10 cellular contexts compared by ENCODE assay signal in the genomic region with DNA sequence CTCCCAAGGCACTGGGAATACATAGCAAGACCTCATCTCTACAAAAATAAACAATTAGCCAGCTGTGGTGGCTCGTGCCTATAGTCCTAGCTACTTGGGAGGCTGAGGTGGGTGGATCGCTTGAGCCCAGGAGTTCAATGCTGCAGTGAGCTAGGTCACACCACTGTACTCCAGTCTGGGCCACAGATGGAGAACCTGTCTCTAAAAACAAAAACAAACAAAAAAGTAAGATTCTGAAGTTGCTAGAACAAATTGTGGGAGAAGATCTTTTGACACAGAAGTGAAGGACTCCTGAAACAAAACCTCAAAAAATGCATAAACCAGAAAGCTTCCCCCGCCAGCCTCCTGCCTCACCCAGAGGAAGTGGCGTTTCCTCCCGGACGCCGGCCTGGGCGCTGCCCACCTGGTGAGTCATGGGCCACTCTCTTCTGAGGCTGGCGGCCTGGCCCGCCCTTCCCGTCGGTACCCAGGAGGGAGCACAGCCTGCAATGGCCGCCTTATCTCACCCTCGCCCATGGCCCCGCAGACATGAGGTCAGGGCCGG. TPM values are rescaled to one million over a fixed set of nuclear protein-coding genes. Genes with fewer than 3 reads are reported as not detected.
DNase-seq lines count a peak whose midpoint lies in the region; ATAC-seq and TF ChIP-seq lines count a peak whose summit lies in the region.
"Had no signal": no experiment of that assay in that cellular context is flagged by ENCODE, and none has a peak within 500 bp of the region (broad histone marks: within the 10 kb centered on the region; RNA-seq: fewer than 3 reads in every experiment).

No MANE protein-coding gene starts in this region.

- no peaks in the 10 kb centered on the region for H3K9me3 Mint-ChIP-seq in activated CD4-positive, alpha-beta T cell treated with anti-CD3 and anti-CD28 coated beads, Interleukin-2, amount 10 ng/mL, durations not matched to agents 24 days and 14 days
- H3K9me3 Mint-ChIP-seq in nephron progenitor cell = no peaks in the 10 kb centered on the region

- peaks cover 4 to 13% of the 10 kb centered on the region in 2 experiments; a peak in 2 of 4 replicates for H3K4me1 ChIP-seq in SK-N-SH (ENCODE audit: control insufficient read depth in 1 of 2, insufficient read depth in 2 of 2, low read depth in 1 of 2, low read length in 1 of 2)
- H3K4me1 ChIP-seq in fibroblast of lung (ENCODE audit: control insufficient read depth, extremely low read depth, insufficient read depth, low read length) = peaks cover 2% of the 10 kb centered on the region

- no peaks in the 10 kb centered on the region for H3K9me2 ChIP-seq in SK-N-SH

- H3K9ac ChIP-seq in SK-N-SH (peak overlapping the region; percentile 78), fibroblast of lung (ENCODE audit: insufficient read depth, low read length) (no peak overlapping the region)

- peaks cover 4% of the 10 kb centered on the region for H3K27me3 Mint-ChIP-seq in activated CD4-positive, alpha-beta T cell treated with anti-CD3 and anti-CD28 coated beads, Interleukin-2, amount 10 ng/mL, durations not matched to agents 24 days and 14 days
- peaks cover 24% of the 10 kb centered on the region for H3K27me3 Mint-ChIP-seq in nephron progenitor cell (ENCODE audit: low read depth, poor library complexity)

- H3K4me2 ChIP-seq in SK-N-SH = peak overlapping the region; percentile 72
- H3K4me2 ChIP-seq in fibroblast of lung (ENCODE audit: extremely low read depth, insufficient read depth, low read length) = no peak overlapping the region

- H3K9me3 ChIP-seq in SK-N-SH = no peaks in the 10 kb centered on the region
- no peaks in the 10 kb centered on the region for H3K9me3 ChIP-seq in fibroblast of lung (ENCODE audit: control insufficient read depth, insufficient read depth, low read depth, low read length)

- H4K20me1 ChIP-seq in SK-N-SH (ENCODE audit: insufficient read depth) (no peaks in the 10 kb centered on the region), fibroblast of lung (ENCODE audit: control insufficient read depth, extremely low read depth, insufficient read depth, low read length) (no peaks in the 10 kb centered on the region)

- H3K4me3 Mint-ChIP-seq in activated CD4-positive, alpha-beta T cell treated with anti-CD3 and anti-CD28 coated beads, Interleukin-2, amount 10 ng/mL, durations not matched to agents 24 days and 14 days = peak overlapping the region; percentile 56
- H3K4me3 Mint-ChIP-seq in nephron progenitor cell = no peak overlapping the region

- WGBS in SK-N-SH (ENCODE audit: low lambda C conversion rate) = 25% methylated on average over 16 of the region's 16 CpGs

- H3K27ac ChIP-seq in SK-N-SH (ENCODE audit: low read depth in 2 of 2, low read length in 1 of 2) (peak overlapping the region; percentile 1 to 90; a peak in 2 of 4 replicates), fibroblast of lung (ENCODE audit: insufficient read depth, low read length) (no peak overlapping the region)
- H3K27ac ChIP-seq: C4-2B had no signal

- H3K4me3 ChIP-seq in SK-N-SH (ENCODE audit: low read depth in 2 of 2, low read length in 1 of 2) (peak overlapping the region; percentile 6 to 46; a peak in 3 of 4 replicates), fibroblast of lung (replicated peaks in 1 of 4; ENCODE audit: control extremely low read depth in 1 of 4, insufficient read depth in 1 of 4, low read depth in 3 of 4, low read length in 4 of 4) (no peak overlapping the region)

- POLR2A ChIA-PET in SK-N-SH (lab: Yijun Ruan, JAX) = no interaction called here

- no peaks in the 10 kb centered on the region for H3K36me3 Mint-ChIP-seq in activated CD4-positive, alpha-beta T cell treated with anti-CD3 and anti-CD28 coated beads, Interleukin-2, amount 10 ng/mL, durations not matched to agents 24 days and 14 days (ENCODE audit: low read depth)
- H3K36me3 Mint-ChIP-seq in nephron progenitor cell (ENCODE audit: low read depth) = no peaks in the 10 kb centered on the region

- TF ChIP-seq RAD21 in SK-N-SH (IDR thresholded peaks at IDR 0.05; ENCODE audit: low read length) = no peak

- intact Hi-C loops in activated CD4-positive, alpha-beta T cell treated with anti-CD3 and anti-CD28 coated beads, Interleukin-2, amount 10 ng/mL, durations not matched to agents 24 days and 14 days (cut with micrococcal nuclease) = no loop called here

- no peak for ATAC-seq in HG02571 (IDR thresholded peaks at IDR 0.05; ENCODE audit: unreplicated experiment)

- H3K27ac Mint-ChIP-seq in activated CD4-positive, alpha-beta T cell treated with anti-CD3 and anti-CD28 coated beads, Interleukin-2, amount 10 ng/mL, durations not matched to agents 24 days and 14 days = peak overlapping the region; percentile 76
- no peak overlapping the region for H3K27ac Mint-ChIP-seq in nephron progenitor cell

- H2AFZ ChIP-seq in SK-N-SH (ENCODE audit: low read depth) = peak overlapping the region; percentile 7; the same call in 1 of the 2 replicates
- no peak overlapping the region for H2AFZ ChIP-seq in fibroblast of lung (ENCODE audit: low read length)

- peaks cover 8% of the 10 kb centered on the region for H3K4me1 Mint-ChIP-seq in activated CD4-positive, alpha-beta T cell treated with anti-CD3 and anti-CD28 coated beads, Interleukin-2, amount 10 ng/mL, durations not matched to agents 24 days and 14 days
- H3K4me1 Mint-ChIP-seq in nephron progenitor cell = peaks cover 27% of the 10 kb centered on the region

- H3K79me2 ChIP-seq in SK-N-SH (ENCODE audit: insufficient read depth) (peaks cover 10% of the 10 kb centered on the region; the same call in 1 of the 2 replicates), fibroblast of lung (ENCODE audit: control insufficient read depth, insufficient read depth, low read length) (no peaks in the 10 kb centered on the region)

- H3F3A ChIP-seq in SK-N-SH (replicated peaks; ENCODE audit: insufficient read depth) = peaks cover 20% of the 10 kb centered on the region

- H3K27me3 ChIP-seq in SK-N-SH (ENCODE audit: insufficient read depth) = no peaks in the 10 kb centered on the region
- peaks cover 2% of the 10 kb centered on the region for H3K27me3 ChIP-seq in fibroblast of lung (ENCODE audit: control insufficient read depth, insufficient read depth, low read length)

- CTCF ChIA-PET in SK-N-SH (lab: Yijun Ruan, JAX) = interaction anchor here (0.9 kb wide), 1 partner anchor 24 kb away, joined by 4 read pairs; no protein-coding TSS in a partner anchor

- TF ChIP-seq CTCF in SK-N-SH (IDR thresholded peaks at IDR 0.05) (no peak), fibroblast of lung (conservative IDR thresholded peaks at IDR 0.05 in 1 of 2, IDR thresholded peaks at IDR 0.05 in 1 of 2; ENCODE audit: low read depth in 1 of 2, low read length in 2 of 2) (no peak), nephron progenitor cell (IDR thresholded peaks at IDR 0.05) (no peak)

- peak; percentile 70 for DNase-seq in activated CD4-positive, alpha-beta T cell treated with anti-CD3 and anti-CD28 coated beads, Interleukin-2, amount 10 ng/mL, durations not matched to agents 24 days and 14 days
- no peak for DNase-seq in activated CD4-positive, alpha-beta T cell treated with anti-CD3 and anti-CD28 coated beads for 48 hours
- no peak for DNase-seq in SK-N-SH
- peak; percentile 60 to 86 for DNase-seq in fibroblast of lung (ENCODE audit: low read depth in 2 of 2)
- DNase-seq in stimulated activated CD8-positive, alpha-beta memory T cell treated with anti-CD3 and anti-CD28 coated beads, Interleukin-4, amount 100 ng/mL, for 48 hours = peak; percentile 42
- DNase-seq in C1 segment of cervical spinal cord (lab: John Stamatoyannopoulos, UW) = no peak
- no peak for DNase-seq in nephron progenitor cell

- TF ChIP-seq EP300 in SK-N-SH (IDR thresholded peaks at IDR 0.05; ENCODE audit: borderline replicate concordance in 1 of 2, low read depth in 1 of 2, low read length in 1 of 2) = peak in 1 of 2 experiments; percentile 55; a peak in 1 of 4 replicates

- no peaks in the 10 kb centered on the region for H3K36me3 ChIP-seq in SK-N-SH (replicated peaks in 1 of 2; ENCODE audit: control insufficient read depth in 1 of 2, insufficient read depth in 2 of 2, low read length in 1 of 2)
- no peaks in the 10 kb centered on the region for H3K36me3 ChIP-seq in fibroblast of lung (ENCODE audit: control insufficient read depth, insufficient read depth, low read length)

TF ChIP-seq in SK-N-SH, 30 proteins besides CTCF, POLR2A, EP300 and RAD21 (continues in another document):
- TF ChIP-seq, protein P1, sequence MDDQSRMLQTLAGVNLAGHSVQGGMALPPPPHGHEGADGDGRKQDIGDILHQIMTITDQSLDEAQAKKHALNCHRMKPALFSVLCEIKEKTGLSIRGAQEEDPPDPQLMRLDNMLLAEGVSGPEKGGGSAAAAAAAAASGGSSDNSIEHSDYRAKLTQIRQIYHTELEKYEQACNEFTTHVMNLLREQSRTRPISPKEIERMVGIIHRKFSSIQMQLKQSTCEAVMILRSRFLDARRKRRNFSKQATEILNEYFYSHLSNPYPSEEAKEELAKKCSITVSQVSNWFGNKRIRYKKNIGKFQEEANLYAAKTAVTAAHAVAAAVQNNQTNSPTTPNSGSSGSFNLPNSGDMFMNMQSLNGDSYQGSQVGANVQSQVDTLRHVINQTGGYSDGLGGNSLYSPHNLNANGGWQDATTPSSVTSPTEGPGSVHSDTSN (IDR thresholded peaks at IDR 0.05) = no peak
- TF ChIP-seq GATA2 (CRISPR knock-in tag; IDR thresholded peaks at IDR 0.05) = no peak
- TF ChIP-seq, protein P2, sequence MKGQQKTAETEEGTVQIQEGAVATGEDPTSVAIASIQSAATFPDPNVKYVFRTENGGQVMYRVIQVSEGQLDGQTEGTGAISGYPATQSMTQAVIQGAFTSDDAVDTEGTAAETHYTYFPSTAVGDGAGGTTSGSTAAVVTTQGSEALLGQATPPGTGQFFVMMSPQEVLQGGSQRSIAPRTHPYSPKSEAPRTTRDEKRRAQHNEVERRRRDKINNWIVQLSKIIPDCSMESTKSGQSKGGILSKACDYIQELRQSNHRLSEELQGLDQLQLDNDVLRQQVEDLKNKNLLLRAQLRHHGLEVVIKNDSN (IDR thresholded peaks at IDR 0.05; ENCODE audit: borderline replicate concordance, low read depth) = no peak
- TF ChIP-seq, protein P3, sequence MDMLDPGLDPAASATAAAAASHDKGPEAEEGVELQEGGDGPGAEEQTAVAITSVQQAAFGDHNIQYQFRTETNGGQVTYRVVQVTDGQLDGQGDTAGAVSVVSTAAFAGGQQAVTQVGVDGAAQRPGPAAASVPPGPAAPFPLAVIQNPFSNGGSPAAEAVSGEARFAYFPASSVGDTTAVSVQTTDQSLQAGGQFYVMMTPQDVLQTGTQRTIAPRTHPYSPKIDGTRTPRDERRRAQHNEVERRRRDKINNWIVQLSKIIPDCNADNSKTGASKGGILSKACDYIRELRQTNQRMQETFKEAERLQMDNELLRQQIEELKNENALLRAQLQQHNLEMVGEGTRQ (IDR thresholded peaks at IDR 0.05; ENCODE audit: borderline replicate concordance, low read depth, low read length) = no peak

RNA-seq across cellular contexts. Expression of a gene that starts 25.4 kb away (rescaled TPM):
- total RNA-seq in activated CD4-positive, alpha-beta T cell treated with anti-CD3 and anti-CD28 coated beads, Interleukin-2, amount 10 ng/mL, durations not matched to agents 24 days and 14 days = not detected in 2 replicates
- polyA plus RNA-seq in SK-N-SH (2012; rRNA removed) (8.9 and 12.5 TPM in 2 replicates), fibroblast of lung (1.9 and 11.0 TPM in 2 replicates)
- 3.6 and 6.1 TPM in 2 replicates for polyA plus RNA-seq in SK-N-SH (2012; cell fraction: cytosol; rRNA removed)
- 10.6 and 13.4 TPM in 2 replicates for polyA plus RNA-seq in SK-N-SH (2012; cell fraction: nucleus; rRNA removed)
- 2.1 and 6.4 TPM in 2 replicates for total RNA-seq in fibroblast of lung
- polyA plus RNA-seq in fibroblast of lung (2012) = 2.8 and 16.3 TPM in 2 replicates
- polyA minus RNA-seq in fibroblast of lung (ENCODE audit: low replicate concordance) = 3.0 and 11.0 TPM in 2 replicates
- total RNA-seq: T-helper 2 cell treated with Interferon-gamma antibody and Interleukin-4, amounts not matched to agents 100 ng/mL and 5 ng/mL, for 36 hours had no signal

Comparison
In these comparisons a context has a peak if more than half of its experiments do, and no peak if none do; other contexts are left out.
1. DNase-seq: peak in activated CD4-positive, alpha-beta T cell treated with anti-CD3 and anti-CD28 coated beads, Interleukin-2, amount 10 ng/mL, durations not matched to agents 24 days and 14 days (single experiment), fibroblast of lung (2 of 2) and stimulated activated CD8-positive, alpha-beta memory T cell treated with anti-CD3 and anti-CD28 coated beads, Interleukin-4, amount 100 ng/mL, for 48 hours (single experiment); none in activated CD4-positive, alpha-beta T cell treated with anti-CD3 and anti-CD28 coated beads for 48 hours (single experiment), SK-N-SH (single experiment), C1 segment of cervical spinal cord (0 of 14) and nephron progenitor cell (single experiment).
2. H3K4me3 ChIP-seq: peak in SK-N-SH (2 of 2); none in fibroblast of lung (0 of 4).